Comparison of ENCODE assay signal across 13 cellular contexts in the genomic region with DNA sequence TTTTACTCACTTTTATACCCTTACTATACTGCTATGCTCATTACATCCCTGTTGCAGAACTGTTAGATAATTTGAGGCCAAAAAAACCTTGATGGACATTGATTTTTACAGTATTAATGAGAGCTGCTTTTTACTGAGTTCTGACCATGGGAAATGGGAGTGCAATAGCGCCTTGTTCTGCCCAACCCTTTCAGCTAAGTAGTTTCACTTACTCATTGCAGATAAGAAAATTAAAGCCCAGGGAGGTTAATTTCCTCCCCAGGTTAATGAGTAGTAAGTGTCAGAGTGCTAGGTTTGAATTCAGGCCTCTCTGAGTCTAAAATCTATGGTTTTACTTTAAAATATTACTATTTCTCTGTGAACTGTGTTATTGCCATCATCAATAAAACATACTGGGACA.
DNase-seq lines count a peak whose midpoint lies in the region; ATAC-seq and TF ChIP-seq lines count a peak whose summit lies in the region.
"Had no signal": no experiment of that assay in that cellular context is flagged by ENCODE, and none has a peak within 500 bp of the region (broad histone marks: within the 10 kb centered on the region; RNA-seq: fewer than 3 reads in every experiment).

No MANE protein-coding gene starts in this region.

- peaks cover 25% of the 10 kb centered on the region for H3K4me1 ChIP-seq in ACC112 (ENCODE audit: control insufficient read depth, insufficient read depth, low read length, unreplicated experiment)
- H3K4me1 ChIP-seq in Panc1 (ENCODE audit: control insufficient read depth, insufficient read depth, low read length): peaks cover 58% of the 10 kb centered on the region
- peaks cover 12% of the 10 kb centered on the region for H3K4me1 ChIP-seq in mucosa of descending colon (ENCODE audit: low read depth)

- CTCF ChIA-PET in Panc1 (lab: Charles Lee): interaction anchor here (0.5 kb wide), 1 partner anchor 1091 kb away, joined by 7 read pairs; no protein-coding TSS in a partner anchor

- in situ Hi-C loops in Panc1 (cut with HindIII; ENCODE audit: low pct_unique_long_range_greater_than_20kb, low sequenced_read_pairs): no loop called here

- peak; percentile 63 for ATAC-seq in GM19468 (IDR thresholded peaks at IDR 0.05; ENCODE audit: extremely low read depth, unreplicated experiment)
- ATAC-seq in Panc1: no peak
- peak; percentile 67 for ATAC-seq in mucosa of descending colon

- H2AFZ ChIP-seq in ACC112 (ENCODE audit: low read length, unreplicated experiment): no peak overlapping the region

- H3K36me3 ChIP-seq in ACC112 (ENCODE audit: insufficient read depth, low read length): no peaks in the 10 kb centered on the region
- peaks cover 19% of the 10 kb centered on the region for H3K36me3 ChIP-seq in Panc1 (ENCODE audit: control insufficient read depth, insufficient read depth, low read length)
- no peaks in the 10 kb centered on the region for H3K36me3 ChIP-seq in mucosa of descending colon (ENCODE audit: low read depth)
- H3K36me3 ChIP-seq: HAP-1 had no signal

- no peaks in the 10 kb centered on the region for H3K27me3 ChIP-seq in ACC112 (ENCODE audit: insufficient read depth, low read length)
- no peaks in the 10 kb centered on the region for H3K27me3 ChIP-seq in Panc1 (ENCODE audit: control insufficient read depth, insufficient read depth, low read length)
- H3K27me3 ChIP-seq: right atrium auricular region had no signal

- no TSS peak for BruUV-seq in Panc1 (replicated peaks; lab: Mats Ljungman, UMichigan)

- H3K4me3 ChIP-seq in ACC112 (ENCODE audit: low read depth, low read length) (peak overlapping the region; percentile 64), Panc1 (ENCODE audit: low read depth in 2 of 2, low read length in 2 of 2) (peak overlapping the region in 1 of 2 experiments; percentile 10; a peak in 1 of 4 replicates), mucosa of descending colon (no peak overlapping the region)
- H3K4me3 ChIP-seq: HAP-1, right atrium auricular region had no signal

- H3K79me2 ChIP-seq in ACC112 (ENCODE audit: control insufficient read depth, insufficient read depth, low read length, unreplicated experiment): no peaks in the 10 kb centered on the region

- intact Hi-C loops in Panc1 (cut with micrococcal nuclease; ENCODE audit: unreplicated experiment): loop anchor here (10.0 kb wide), 1 partner anchor 326 kb away; no protein-coding TSS in a partner anchor
- intact Hi-C loops in mucosa of descending colon (cut with DNase I, micrococcal nuclease): loop anchor here (5.0 to 10.0 kb wide), 3 partner anchors 116 to 228 kb away; a partner anchor contains a TSS

- DNase-seq in Panc1 (ENCODE audit: low read depth, low spot score) (no peak), mucosa of descending colon (no peak), pons (ENCODE audit: low spot score) (no peak), NCI-H1417 treated with DMSO at 0.1 percent for 48 hours (lab: John Stamatoyannopoulos, UW) (no peak), DMS53 treated with DMSO at 0.1 percent for 48 hours (lab: John Stamatoyannopoulos, UW; ENCODE audit: unreplicated experiment) (no peak)
- no peak for DNase-seq in activated CD4-positive, CD25-positive, alpha-beta regulatory T cell (lab: John Stamatoyannopoulos, UW)
- DNase-seq: effector CD8-positive, alpha-beta T cell; NCI-H2171 treated with DMSO at 0.1 percent for 48 hours; RPMI8226 had no signal

- POLR2A ChIA-PET in Panc1 (lab: Charles Lee): interaction anchor here (0.5 kb wide), 1 partner anchor 51 kb away, joined by 3 read pairs; no protein-coding TSS in a partner anchor

- TF ChIP-seq CTCF in Panc1 (IDR thresholded peaks at IDR 0.05) (no peak), mucosa of descending colon (IDR thresholded peaks at IDR 0.05) (no peak)

- peak overlapping the region; percentile 79 for H3K27ac ChIP-seq in ACC112 (ENCODE audit: low read depth, low read length)
- peak overlapping the region; percentile 96 for H3K27ac ChIP-seq in Panc1 (ENCODE audit: low read length)

- H3K9me3 ChIP-seq in Panc1 (ENCODE audit: control insufficient read depth, insufficient read depth, low read depth, low read length) (no peaks in the 10 kb centered on the region), mucosa of descending colon (no peaks in the 10 kb centered on the region)
- H3K9me3 ChIP-seq: HAP-1, right atrium auricular region had no signal
